Comparison of ENCODE assay signal across 10 cellular contexts in the genomic region with DNA sequence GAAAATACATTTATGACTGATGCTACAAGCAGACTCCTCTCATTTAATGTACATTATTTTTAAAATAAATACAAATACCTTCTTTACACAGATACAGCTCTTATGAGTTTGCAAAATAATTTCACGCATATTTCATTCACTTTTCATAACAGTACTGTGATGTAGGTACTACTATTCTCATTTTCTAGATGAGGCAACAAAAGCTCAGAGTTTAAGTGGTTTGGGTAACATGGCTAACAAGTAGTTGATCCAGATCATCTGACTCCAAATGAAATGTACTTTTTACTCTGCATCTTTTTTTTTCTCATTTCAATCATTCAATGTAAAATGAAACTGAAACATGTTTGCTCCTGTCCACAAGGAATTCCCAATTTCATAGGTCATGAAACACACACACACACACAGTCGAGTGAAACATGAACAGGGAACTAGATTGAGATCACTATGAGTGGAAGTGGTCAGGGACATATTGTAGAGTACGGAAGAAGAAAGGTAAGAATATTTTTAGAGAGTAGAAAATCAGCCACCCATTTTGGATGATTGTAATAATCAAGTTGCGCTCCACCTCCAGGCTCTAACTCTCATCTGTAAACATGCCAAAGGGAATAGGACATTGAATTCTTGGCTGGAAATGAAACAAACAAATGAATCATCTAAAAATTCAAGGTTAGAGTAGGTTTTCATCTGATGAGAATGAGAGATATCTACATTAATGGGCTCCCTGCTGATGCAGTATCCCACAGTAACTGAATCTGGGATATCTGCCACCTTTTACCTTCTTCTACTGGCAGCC.
A peak's percentile ranks its signal among the peaks of the same experiment; 100 is the strongest.
DNase-seq lines count a peak whose midpoint lies in the region; TF ChIP-seq lines count a peak whose summit lies in the region.
"Had no signal": no experiment of that assay in that cellular context is flagged by ENCODE, and none has a peak within 500 bp of the region (broad histone marks: within the 10 kb centered on the region; RNA-seq: fewer than 3 reads in every experiment).

No MANE protein-coding gene starts in this region.

- H3K4me1 ChIP-seq in ACC112 (ENCODE audit: control insufficient read depth, insufficient read depth, low read length, unreplicated experiment), result peaks cover 28% of the 10 kb centered on the region
- no peaks in the 10 kb centered on the region for H3K4me1 ChIP-seq in BE2C
- H3K4me1 ChIP-seq: neural progenitor cell had no signal

- H3K4me3 Mint-ChIP-seq in HFFc6, result peak overlapping the region; percentile 64
- H3K4me3 Mint-ChIP-seq: neural progenitor cell had no signal

- no peaks in the 10 kb centered on the region for H3K9me3 ChIP-seq in BE2C

- H3K27me3 Mint-ChIP-seq in HFFc6 (ENCODE audit: insufficient read depth), result no peaks in the 10 kb centered on the region

- H3K79me2 ChIP-seq in ACC112 (ENCODE audit: control insufficient read depth, insufficient read depth, low read length, unreplicated experiment), result no peaks in the 10 kb centered on the region

- H3K27me3 ChIP-seq in ACC112 (ENCODE audit: insufficient read depth, low read length) (no peaks in the 10 kb centered on the region), BE2C (no peaks in the 10 kb centered on the region)
- H3K27me3 ChIP-seq: neural progenitor cell had no signal

- H3K36me3 Mint-ChIP-seq in HFFc6 (ENCODE audit: low read depth), result no peaks in the 10 kb centered on the region
- H3K36me3 Mint-ChIP-seq: neural progenitor cell had no signal

- no peak for TF ChIP-seq CTCF in HFFc6 (IDR thresholded peaks at IDR 0.05)
- no peak for TF ChIP-seq CTCF in fibroblast of mammary gland (conservative IDR thresholded peaks at IDR 0.05; ENCODE audit: control insufficient read depth, insufficient read depth, low read depth, low read length)
- TF ChIP-seq CTCF in BE2C (IDR thresholded peaks at IDR 0.05; ENCODE audit: low read depth, low read length), result no peak

- H3K4me3 ChIP-seq in ACC112 (ENCODE audit: low read depth, low read length) (peak overlapping the region; percentile 38; the same call in 1 of the 2 replicates), fibroblast of mammary gland (ENCODE audit: control insufficient read depth, low read depth, low read length) (no peak overlapping the region), BE2C (ENCODE audit: low read depth, low read length) (no peak overlapping the region)
- H3K4me3 ChIP-seq: neural progenitor cell had no signal

- DNase-seq in HFFc6, result peak; percentile 80
- DNase-seq in OCI-M1 (lab: John Stamatoyannopoulos, UW), result peak; percentile 36
- DNase-seq in fibroblast of mammary gland (ENCODE audit: low read depth), result peak; percentile 29
- DNase-seq in anterior cingulate cortex (lab: John Stamatoyannopoulos, UW), result no peak
- no peak for DNase-seq in BE2C
- DNase-seq in NCI-H1417 treated with DMSO at 0.1 percent for 48 hours (lab: John Stamatoyannopoulos, UW), result no peak
- DNase-seq in cerebellum (ENCODE audit: low spot score), result no peak
- DNase-seq: SHP77 had no signal

- H2AFZ ChIP-seq in ACC112 (ENCODE audit: low read length, unreplicated experiment), result peak overlapping the region; percentile 10
- H2AFZ ChIP-seq: neural progenitor cell had no signal

- no peaks in the 10 kb centered on the region for H3K9me3 Mint-ChIP-seq in HFFc6
- H3K9me3 Mint-ChIP-seq: neural progenitor cell had no signal

- H3K27ac Mint-ChIP-seq in HFFc6, result peak overlapping the region; percentile 69
- H3K27ac Mint-ChIP-seq: neural progenitor cell had no signal

- peaks cover 52% of the 10 kb centered on the region for H3K4me1 Mint-ChIP-seq in HFFc6 (ENCODE audit: low read depth)

- H3K36me3 ChIP-seq in ACC112 (ENCODE audit: insufficient read depth, low read length) (no peaks in the 10 kb centered on the region), BE2C (no peaks in the 10 kb centered on the region)
- H3K36me3 ChIP-seq: neural progenitor cell had no signal

- H3K27ac ChIP-seq in ACC112 (ENCODE audit: low read depth, low read length), result peak overlapping the region; percentile 78
- H3K27ac ChIP-seq: neural progenitor cell had no signal

Comparison
In these comparisons a context has a peak if more than half of its experiments do, and no peak if none do; other contexts are left out.
1. DNase-seq: peak in HFFc6 (single experiment), OCI-M1 (single experiment) and fibroblast of mammary gland (single experiment); none in anterior cingulate cortex (0 of 58), BE2C (single experiment), NCI-H1417 treated with DMSO at 0.1 percent for 48 hours (single experiment) and cerebellum (single experiment).